In genomic region chr7:5382281-5383041, GRCh38 we compare ENCODE assay signal across 11 cellular contexts. TPM values are rescaled to one million over a fixed set of nuclear protein-coding genes. Genes with fewer than 3 reads are reported as not detected.
A peak's percentile ranks its signal among the peaks of the same experiment; 100 is the strongest.
DNase-seq lines count a peak whose midpoint lies in the region; ATAC-seq, FAIRE-seq and TF ChIP-seq lines count a peak whose summit lies in the region.
"Had no signal": no experiment of that assay in that cellular context is flagged by ENCODE, and none has a peak within 500 bp of the region (broad histone marks: within the 10 kb centered on the region; RNA-seq: fewer than 3 reads in every experiment).

No MANE protein-coding gene starts in this region.

- CTCF ChIA-PET in GM12878 (lab: Yijun Ruan, JAX) = interaction anchor here (0.9 to 3.1 kb wide), 3 partner anchors 16 to 67 kb away, joined by 3 to 9 read pairs (median 4); no protein-coding TSS in a partner anchor

- no peak overlapping the region for H2AFZ ChIP-seq in GM12878 (ENCODE audit: control insufficient read depth, low read depth, low read length)

- no TSS peak for BruUV-seq in GM12878 (replicated peaks; lab: Mats Ljungman, UMichigan)

- H3K9me3 ChIP-seq in GM12878 (replicated peaks; ENCODE audit: control insufficient read depth, insufficient read depth, low read length) (no peaks in the 10 kb centered on the region), testis (no peaks in the 10 kb centered on the region)

- H3K4me1 ChIP-seq in GM12878 (ENCODE audit: control insufficient read depth, insufficient read depth, low read length) (no peaks in the 10 kb centered on the region), testis (peaks cover 22% of the 10 kb centered on the region)

- TF ChIP-seq EP300 in GM12878 (IDR thresholded peaks at IDR 0.05; ENCODE audit: borderline replicate concordance in 1 of 2, control insufficient read depth in 1 of 2, low read depth in 2 of 2, low read length in 2 of 2) = no peak

- no peak overlapping the region for H3K4me3 Mint-ChIP-seq in activated naive CD8-positive, alpha-beta T cell treated with anti-CD3 and anti-CD28 coated beads, Interleukin-2, amount 10 ng/mL, durations not matched to agents 7 days and 5 days
- H3K4me3 Mint-ChIP-seq in activated naive CD8-positive, alpha-beta T cell treated with anti-CD3 and anti-CD28 coated beads for 36 hours = no peak overlapping the region
- peak overlapping the region; percentile 15 to 63 (median 41) for H3K4me3 Mint-ChIP-seq in immature natural killer cell

- intact Hi-C loops in GM12878 (cut with micrococcal nuclease; ENCODE audit: unreplicated experiment) = no loop called here
- intact Hi-C loops in testis (cut with DNase I; ENCODE audit: low total_unique reads) = no loop called here

- POLR2A ChIA-PET in activated naive CD8-positive, alpha-beta T cell treated with anti-CD3 and anti-CD28 coated beads, Interleukin-2, amount 10 ng/mL, durations not matched to agents 7 days and 5 days (lab: Charles Lee) = no interaction called here
- POLR2A ChIA-PET in GM12878 (lab: Charles Lee) = interaction anchor here (1.4 kb wide), 1 partner anchor 10 kb away, joined by 3 read pairs; no protein-coding TSS in a partner anchor

- H3K27me3 ChIP-seq in GM12878 (replicated peaks in 1 of 2; ENCODE audit: control insufficient read depth in 2 of 2, insufficient read depth in 2 of 2, low read length in 1 of 2) = no peaks in the 10 kb centered on the region
- H3K27me3 ChIP-seq in testis = no peaks in the 10 kb centered on the region

- SMC1A ChIA-PET in GM12878 (lab: Charles Lee; ENCODE audit: uncharacterized antibody, unreplicated experiment) = interaction anchor here (1.1 kb wide), 1 partner anchor 14 kb away, joined by 3 read pairs; no protein-coding TSS in a partner anchor

- peaks cover 9% of the 10 kb centered on the region for H3K36me3 Mint-ChIP-seq in activated naive CD8-positive, alpha-beta T cell treated with anti-CD3 and anti-CD28 coated beads, Interleukin-2, amount 10 ng/mL, durations not matched to agents 7 days and 5 days
- H3K36me3 Mint-ChIP-seq in activated naive CD8-positive, alpha-beta T cell treated with anti-CD3 and anti-CD28 coated beads for 36 hours = peaks cover 11% of the 10 kb centered on the region
- peaks cover 4 to 9% (median 5%) of the 10 kb centered on the region in 3 donors for H3K36me3 Mint-ChIP-seq in immature natural killer cell

- H3K79me2 ChIP-seq in GM12878 (ENCODE audit: control insufficient read depth, insufficient read depth, low read length) = peaks cover 4% of the 10 kb centered on the region

- ATAC-seq in activated naive CD8-positive, alpha-beta T cell treated with anti-CD3 and anti-CD28 coated beads, Interleukin-2, amount 10 ng/mL, durations not matched to agents 7 days and 5 days (ENCODE audit: low read depth) = no peak
- peak; percentile 25 for ATAC-seq in GM12878

- no peak for DNase-seq in activated naive CD8-positive, alpha-beta T cell treated with anti-CD3 and anti-CD28 coated beads, Interleukin-2, amount 10 ng/mL, durations not matched to agents 7 days and 5 days
- DNase-seq in activated naive CD8-positive, alpha-beta T cell treated with anti-CD3 and anti-CD28 coated beads for 36 hours = no peak
- no peak for DNase-seq in GM12878 (ENCODE audit: low read depth, low spot score)
- no peak for DNase-seq in immature natural killer cell
- DNase-seq in testis = peak; percentile 68
- no peak for DNase-seq in H4 (ENCODE audit: low spot score)
- no peak for DNase-seq in activated CD4-positive, alpha-beta T cell treated with anti-CD3 and anti-CD28 coated beads for 1 hour
- no peak for DNase-seq in middle frontal gyrus (ENCODE audit: extremely low spot score, low spot score)
- DNase-seq: activated CD8-positive, alpha-beta memory T cell treated with anti-CD3 and anti-CD28 coated beads, Interleukin-2, amount 50 U/mL, for 4 hours had no signal

- TF ChIP-seq POLR2A in GM12878 (IDR thresholded peaks at IDR 0.05; ENCODE audit: low read depth, low read length) (no peak; the same call in 1 of the 2 replicates), testis (IDR thresholded peaks at IDR 0.05) (no peak)

- H3K27ac ChIP-seq in GM12878 (ENCODE audit: control insufficient read depth, insufficient read depth) (no peak overlapping the region), testis (peak overlapping the region in 1 of 2 donors; percentile 23)
- H3K27ac ChIP-seq: HL-60 had no signal

- TF ChIP-seq RAD21 in GM12878 (IDR thresholded peaks at IDR 0.05; ENCODE audit: insufficient read depth, low read depth, low read length) = no peak

- no peak for FAIRE-seq in GM12878 (lab: Jason Lieb, UNC)

- H3K4me2 ChIP-seq in GM12878 (ENCODE audit: control insufficient read depth, insufficient read depth) = no peak overlapping the region

- no peaks in the 10 kb centered on the region for H4K20me1 ChIP-seq in GM12878 (ENCODE audit: control insufficient read depth, insufficient read depth)

- TF ChIP-seq CTCF in GM12878 (IDR thresholded peaks at IDR 0.05 in 2 of 3, conservative IDR thresholded peaks at IDR 0.05 in 1 of 3; ENCODE audit: control insufficient read depth in 2 of 3, extremely low read depth in 1 of 3, insufficient read depth in 1 of 3, low read depth in 3 of 3, low read length in 3 of 3) (no peak), testis (IDR thresholded peaks at IDR 0.05) (no peak)

- peaks cover 11% of the 10 kb centered on the region for H3K4me1 Mint-ChIP-seq in activated naive CD8-positive, alpha-beta T cell treated with anti-CD3 and anti-CD28 coated beads, Interleukin-2, amount 10 ng/mL, durations not matched to agents 7 days and 5 days
- peaks cover 23% of the 10 kb centered on the region for H3K4me1 Mint-ChIP-seq in activated naive CD8-positive, alpha-beta T cell treated with anti-CD3 and anti-CD28 coated beads for 36 hours
- H3K4me1 Mint-ChIP-seq in immature natural killer cell = peaks cover 46 to 55% of the 10 kb centered on the region in 2 donors

- H3K27me3 Mint-ChIP-seq in activated naive CD8-positive, alpha-beta T cell treated with anti-CD3 and anti-CD28 coated beads, Interleukin-2, amount 10 ng/mL, durations not matched to agents 7 days and 5 days = no peaks in the 10 kb centered on the region
- H3K27me3 Mint-ChIP-seq in activated naive CD8-positive, alpha-beta T cell treated with anti-CD3 and anti-CD28 coated beads for 36 hours = no peaks in the 10 kb centered on the region
- H3K27me3 Mint-ChIP-seq in immature natural killer cell (ENCODE audit: low read depth in 3 of 3) = peaks cover 0 to 4% (median 4%) of the 10 kb centered on the region in 3 donors

- no peaks in the 10 kb centered on the region for H3K9me3 Mint-ChIP-seq in activated naive CD8-positive, alpha-beta T cell treated with anti-CD3 and anti-CD28 coated beads, Interleukin-2, amount 10 ng/mL, durations not matched to agents 7 days and 5 days
- no peaks in the 10 kb centered on the region for H3K9me3 Mint-ChIP-seq in activated naive CD8-positive, alpha-beta T cell treated with anti-CD3 and anti-CD28 coated beads for 36 hours
- no peaks in the 10 kb centered on the region for H3K9me3 Mint-ChIP-seq in immature natural killer cell

- H3K36me3 ChIP-seq in GM12878 (ENCODE audit: control insufficient read depth in 2 of 2, insufficient read depth in 2 of 2, low read length in 1 of 2) (peaks cover under 1 to 3% of the 10 kb centered on the region in 2 experiments), testis (ENCODE audit: low read depth, missing control alignments) (no peaks in the 10 kb centered on the region)

- RAD21 ChIA-PET in GM12878 (lab: Charles Lee; ENCODE audit: unreplicated experiment) = interaction anchor here (0.6 to 1.0 kb wide), 2 partner anchors 142 to 188 kb away, joined by 3 read pairs; no protein-coding TSS in a partner anchor

- peak overlapping the region; percentile 54 for H3K27ac Mint-ChIP-seq in activated naive CD8-positive, alpha-beta T cell treated with anti-CD3 and anti-CD28 coated beads, Interleukin-2, amount 10 ng/mL, durations not matched to agents 7 days and 5 days
- H3K27ac Mint-ChIP-seq in activated naive CD8-positive, alpha-beta T cell treated with anti-CD3 and anti-CD28 coated beads for 36 hours = no peak overlapping the region
- H3K27ac Mint-ChIP-seq in immature natural killer cell = peak overlapping the region in 4 of 6 donors; percentile 58 to 86 (median 75)

- no peak overlapping the region for H3K9ac ChIP-seq in GM12878 (ENCODE audit: control insufficient read depth, insufficient read depth, low read length)

- in situ Hi-C loops in GM12878 (cut with MboI) = no loop called here

- H3K4me3 ChIP-seq in GM12878 (no peak overlapping the region), testis (no peak overlapping the region)
- H3K4me3 ChIP-seq: skin epidermis had no signal

- 79% methylated on average over 17 of the region's 23 CpGs for WGBS in GM12878 (ENCODE audit: insufficient coverage, insufficient replicate concordance, low lambda C conversion rate, missing lambda C conversion rate)
- 51 to 54% methylated on average over 18 to 23 of the region's 23 CpGs for WGBS in testis, 2 donors

TF ChIP-seq in GM12878, 131 proteins besides CTCF, POLR2A, EP300 and RAD21:
- TF ChIP-seq RBBP5 (conservative IDR thresholded peaks at IDR 0.05) = no peak
- peak; percentile 40; the same call in 1 of the 2 replicates for TF ChIP-seq BMI1 (IDR thresholded peaks at IDR 0.05; ENCODE audit: borderline replicate concordance)

RNA-seq across cellular contexts. Expression of gene TNRC18, which starts 41.2 kb away (rescaled TPM):
- total RNA-seq in activated naive CD8-positive, alpha-beta T cell treated with anti-CD3 and anti-CD28 coated beads, Interleukin-2, amount 10 ng/mL, durations not matched to agents 7 days and 5 days = 10 to 100 TPM; 51.9 to 57.2 TPM
- 10 to 100 TPM; 47.6 to 48.0 TPM for total RNA-seq in activated naive CD8-positive, alpha-beta T cell treated with anti-CD3 and anti-CD28 coated beads for 36 hours
- 38.2 and 49.8 TPM in 2 replicates for total RNA-seq in GM12878 (2013; cell fraction: nucleolus; rRNA removed)
- 6.5 and 6.8 TPM in 2 replicates for total RNA-seq in GM12878 (2014; rRNA removed)
- total RNA-seq in GM12878 (2014; rRNA removed; fragmentation: Illumina TruSeq; extraction: Trizol) = 10.6 and 11.5 TPM in 2 replicates
- 31.3 and 31.7 TPM in 2 replicates for total RNA-seq in GM12878 (2021)
- polyA plus RNA-seq in GM12878 (2011; ENCODE audit: low read depth) = 7.4 TPM
- polyA plus RNA-seq in GM12878 (2011; rRNA removed) = 3.9 and 4.0 TPM in 2 replicates
- polyA plus RNA-seq in GM12878 (2011; cell fraction: cytosol; rRNA removed) = 5.7 and 7.9 TPM in 2 replicates
- 13.3 and 22.8 TPM in 2 replicates for polyA plus RNA-seq in GM12878 (2011; cell fraction: nucleus; rRNA removed)
- 13.4 and 15.7 TPM in 2 replicates for polyA plus RNA-seq in GM12878 (2012)
- polyA plus RNA-seq in GM12878 (2014; fragmentation: Illumina TruSeq; extraction: Trizol) = 10.3 and 18.2 TPM in 2 replicates
- under 1 TPM; 0.02 to 0.10 TPM for polyA plus RNA-seq in GM12878 (2014; fragmentation: Nextera tagmentation; extraction: Ambion mirVana)
- 13.7 and 17.2 TPM in 2 replicates for polyA plus RNA-seq in GM12878 (2014; rRNA removed)
- 1 to 10 TPM; 1.0 to 1.2 TPM for polyA plus RNA-seq in GM12878 (2016; fragmentation: Nextera tagmentation; extraction: Ambion mirVana)
- 10.2 and 17.6 TPM in 2 replicates for polyA minus RNA-seq in GM12878 (2011; rRNA and poly(A)+ RNA removed)
- 12.0 and 17.7 TPM in 2 replicates for polyA minus RNA-seq in GM12878 (2011; cell fraction: cytosol; rRNA and poly(A)+ RNA removed)
- 10.3 and 17.7 TPM in 2 replicates for polyA minus RNA-seq in GM12878 (2011; cell fraction: nucleus; rRNA and poly(A)+ RNA removed)
- 1 to 10 TPM in 2 of 3 donors, under 1 TPM in 1; 0.42 to 4.1 (median 1.0) TPM for polyA plus RNA-seq in immature natural killer cell
- 100 to 1,000 TPM; 117 to 128 TPM for total RNA-seq in testis
- 56.2 TPM for polyA plus RNA-seq in testis (ENCODE audit: insufficient read depth, low read depth, low replicate concordance)
- 16.3 and 33.1 TPM in 2 replicates for total RNA-seq in H4 (2014; rRNA removed; shearing (Covaris generic))

Comparison
In these comparisons a context has a peak if more than half of its experiments do, and no peak if none do; other contexts are left out.
1. H3K4me3 Mint-ChIP-seq: peak in immature natural killer cell (5 of 5); none in activated naive CD8-positive, alpha-beta T cell treated with anti-CD3 and anti-CD28 coated beads, Interleukin-2, amount 10 ng/mL, durations not matched to agents 7 days and 5 days (single experiment) and activated naive CD8-positive, alpha-beta T cell treated with anti-CD3 and anti-CD28 coated beads for 36 hours (single experiment).